ENCODE assay signal across 28 cellular contexts in genomic region chr17:74645010-74645409, GRCh38. TPM values are rescaled to one million over a fixed set of nuclear protein-coding genes. Genes with fewer than 3 reads are reported as not detected.
"Had no signal": no experiment of that assay in that cellular context is flagged by ENCODE, and none has a peak within 500 bp of the region (broad histone marks: within the 10 kb centered on the region; RNA-seq: fewer than 3 reads in every experiment).

No MANE protein-coding gene starts in this region.

- H3K4me3 Mint-ChIP-seq: activated CD4-positive, alpha-beta T cell treated with anti-CD3 and anti-CD28 coated beads for 36 hours; activated CD8-positive, alpha-beta T cell treated with anti-CD3 and anti-CD28 coated beads for 36 hours; activated naive CD8-positive, alpha-beta T cell treated with anti-CD3 and anti-CD28 coated beads, Interleukin-2, amount 50 U/mL, for 24 hours; activated T-cell treated with anti-CD3 and anti-CD28 coated beads, Interleukin-2, amount 50 U/mL, for 72 hours; brain; central memory CD8-positive, alpha-beta T cell; T-cell had no signal

- H3K27ac ChIP-seq: SK-N-MC, WERI-Rb-1 had no signal

- ATAC-seq: activated CD4-positive, alpha-beta T cell treated with anti-CD3 and anti-CD28 coated beads for 36 hours; activated CD8-positive, alpha-beta T cell treated with anti-CD3 and anti-CD28 coated beads for 36 hours; activated naive CD4-positive, alpha-beta T cell treated with anti-CD3 and anti-CD28 coated beads, Interleukin-2, amount 50 U/mL, for 72 hours; activated naive CD8-positive, alpha-beta T cell treated with anti-CD3 and anti-CD28 coated beads, Interleukin-2, amount 50 U/mL, for 24 hours; activated T-cell treated with anti-CD3 and anti-CD28 coated beads, Interleukin-2, amount 50 U/mL, for 72 hours; Panc1; Right ventricle myocardium inferior; T-cell had no signal

- DNase-seq: activated CD4-positive, alpha-beta T cell treated with anti-CD3 and anti-CD28 coated beads for 36 hours; activated CD4-positive, alpha-beta T cell treated with anti-CD3 and anti-CD28 coated beads, Interleukin-2, amount 50 U/mL, for 1 hour; activated CD8-positive, alpha-beta memory T cell treated with anti-CD3 and anti-CD28 coated beads, Interleukin-2, amount 50 U/mL, for 4 hours; activated CD8-positive, alpha-beta T cell treated with anti-CD3 and anti-CD28 coated beads for 36 hours; activated naive CD8-positive, alpha-beta T cell treated with anti-CD3 and anti-CD28 coated beads, Interleukin-2, amount 50 U/mL, for 24 hours; activated T-cell treated with anti-CD3 and anti-CD28 coated beads, Interleukin-2, amount 50 U/mL, for 72 hours; amygdala; NCI-H1092; NCI-H1417; NCI-H1930; NCI-H2171 treated with DMSO at 0.1 percent for 48 hours; NCI-H226; NCI-H526; NCI-H82; RPMI8226; T-cell; WERI-Rb-1 had no signal

- H3K27ac Mint-ChIP-seq: activated CD4-positive, alpha-beta T cell treated with anti-CD3 and anti-CD28 coated beads for 36 hours; activated CD8-positive, alpha-beta T cell treated with anti-CD3 and anti-CD28 coated beads for 36 hours; activated naive CD4-positive, alpha-beta T cell treated with anti-CD3 and anti-CD28 coated beads, Interleukin-2, amount 50 U/mL, for 72 hours; activated naive CD8-positive, alpha-beta T cell treated with anti-CD3 and anti-CD28 coated beads, Interleukin-2, amount 50 U/mL, for 24 hours; activated T-cell treated with anti-CD3 and anti-CD28 coated beads, Interleukin-2, amount 50 U/mL, for 72 hours; activated T-helper 2 cell treated with anti-CD3 and anti-CD28 coated beads, Interferon-gamma antibody, Interleukin-2, Interleukin-4, amounts not matched to agents 10 μg/mL and 5 μg/mL and 100 μg/mL, durations not matched to agents 14 hours and 24 hours and 36 hours; brain; T-cell had no signal

- H3K4me3 ChIP-seq: SK-N-MC had no signal

- H3K9me3 Mint-ChIP-seq: activated CD8-positive, alpha-beta T cell treated with anti-CD3 and anti-CD28 coated beads for 36 hours; activated naive CD4-positive, alpha-beta T cell treated with anti-CD3 and anti-CD28 coated beads, Interleukin-2, amount 50 U/mL, for 72 hours; activated naive CD8-positive, alpha-beta T cell treated with anti-CD3 and anti-CD28 coated beads, Interleukin-2, amount 50 U/mL, for 24 hours; activated T-cell treated with anti-CD3 and anti-CD28 coated beads, Interleukin-2, amount 50 U/mL, for 72 hours; activated T-helper 2 cell treated with anti-CD3 and anti-CD28 coated beads, Interferon-gamma antibody, Interleukin-2, Interleukin-4, amounts not matched to agents 10 μg/mL and 5 μg/mL and 100 μg/mL, durations not matched to agents 14 hours and 24 hours and 36 hours; central memory CD8-positive, alpha-beta T cell; T-cell had no signal

- H3K4me1 Mint-ChIP-seq: brain had no signal

- H3K36me3 ChIP-seq: WERI-Rb-1 had no signal

- H3K36me3 Mint-ChIP-seq: activated naive CD4-positive, alpha-beta T cell treated with anti-CD3 and anti-CD28 coated beads, Interleukin-2, amount 50 U/mL, for 72 hours; brain; T-cell had no signal

RNA-seq across cellular contexts. Expression of gene CD300E, which starts 21.5 kb away (rescaled TPM):
- total RNA-seq: activated CD4-positive, alpha-beta T cell treated with anti-CD3 and anti-CD28 coated beads for 36 hours; activated CD8-positive, alpha-beta T cell treated with anti-CD3 and anti-CD28 coated beads for 36 hours; activated naive CD4-positive, alpha-beta T cell treated with anti-CD3 and anti-CD28 coated beads, Interleukin-2, amount 50 U/mL, for 72 hours; activated T-cell treated with anti-CD3 and anti-CD28 coated beads, Interleukin-2, amount 50 U/mL, for 72 hours; activated T-helper 2 cell treated with anti-CD3 and anti-CD28 coated beads, Interferon-gamma antibody, Interleukin-2, Interleukin-4, amounts not matched to agents 10 μg/mL and 5 μg/mL and 100 μg/mL, durations not matched to agents 14 hours and 24 hours and 36 hours; astrocyte; NCI-H460; OCI-LY7; T-helper 2 cell treated with Interferon-gamma antibody and Interleukin-4, amounts not matched to agents 100 ng/mL and 5 ng/mL, for 36 hours had no signal

RNA-seq across cellular contexts. Expression of gene CD300LD, which starts 52.9 kb away (rescaled TPM):
- total RNA-seq: activated CD8-positive, alpha-beta T cell treated with anti-CD3 and anti-CD28 coated beads for 36 hours; activated naive CD4-positive, alpha-beta T cell treated with anti-CD3 and anti-CD28 coated beads, Interleukin-2, amount 50 U/mL, for 72 hours; activated T-helper 2 cell treated with anti-CD3 and anti-CD28 coated beads, Interferon-gamma antibody, Interleukin-2, Interleukin-4, amounts not matched to agents 10 μg/mL and 5 μg/mL and 100 μg/mL, durations not matched to agents 14 hours and 24 hours and 36 hours; astrocyte; NCI-H460; OCI-LY7; Right ventricle myocardium inferior; T-helper 2 cell treated with Interferon-gamma antibody and Interleukin-4, amounts not matched to agents 100 ng/mL and 5 ng/mL, for 36 hours had no signal
